Comparison of ENCODE assay signal across 16 cellular contexts in genomic region chr12:124233041-124233836, GRCh38.
DNase-seq lines count a peak whose midpoint lies in the region; ATAC-seq and TF ChIP-seq lines count a peak whose summit lies in the region.
"Had no signal": no experiment of that assay in that cellular context is flagged by ENCODE, and none has a peak within 500 bp of the region (broad histone marks: within the 10 kb centered on the region; RNA-seq: fewer than 3 reads in every experiment).

No MANE protein-coding gene starts in this region.

- TF ChIP-seq POLR2A in IMR-90 (IDR thresholded peaks at IDR 0.05; ENCODE audit: low read depth, low read length) = no peak

- no TSS peak for BruUV-seq in IMR-90 (replicated peaks; lab: Mats Ljungman, UMichigan)

- CTCF ChIA-PET in AG04450 (lab: Charles Lee) = no interaction called here
- CTCF ChIA-PET in IMR-90 (lab: Yijun Ruan, JAX) = no interaction called here

- dilution Hi-C loops in IMR-90 (cut with HindIII; ENCODE audit: low sequenced_read_pairs, unreplicated experiment) = no loop called here

- H3K9ac ChIP-seq in IMR-90 (ENCODE audit: low read depth, low read length) = no peak overlapping the region

- peaks cover 15% of the 10 kb centered on the region for H3K4me1 Mint-ChIP-seq in mesothelial cell of epicardium
- no peaks in the 10 kb centered on the region for H3K4me1 Mint-ChIP-seq in endothelial cell (ENCODE audit: unreplicated experiment)
- H3K4me1 Mint-ChIP-seq: IgD-negative memory B cell; stimulated activated naive B cell treated with anti-CD40 and anti-IgM and Interleukin-4, amounts not matched to agents 10 μg/mL and 1 μg/mL and 100 μg/mL, for 72 hours had no signal

- H3K18ac ChIP-seq in IMR-90 (ENCODE audit: low read depth, low read length) = peak overlapping the region; percentile 50; the same call in 1 of the 2 replicates

- no peaks in the 10 kb centered on the region for H3K79me1 ChIP-seq in IMR-90 (ENCODE audit: low read depth in 1 of 2, low read length in 2 of 2)

- WGBS in IMR-90 (ENCODE audit: extremely low coverage in 2 of 2, insufficient read length in 1 of 2), 2 experiments = 67% methylated on average over 1 of the region's 5 CpGs; no CpG with 5 or more reads in 1 of the 2 experiments

- H3K36me3 ChIP-seq in IMR-90 (ENCODE audit: control insufficient read depth, insufficient read depth, low read length) = no peaks in the 10 kb centered on the region
- H3K36me3 ChIP-seq in HAP-1 (replicated peaks) = no peaks in the 10 kb centered on the region
- H3K36me3 ChIP-seq in H7 (replicated peaks; ENCODE audit: control insufficient read depth, insufficient read depth, low read length) = no peaks in the 10 kb centered on the region
- H3K36me3 ChIP-seq: gastrocnemius medialis had no signal

- no peak overlapping the region for H3K4me3 Mint-ChIP-seq in mesothelial cell of epicardium
- H3K4me3 Mint-ChIP-seq in endothelial cell (ENCODE audit: unreplicated experiment) = no peak overlapping the region
- H3K4me3 Mint-ChIP-seq: activated CD8-positive, alpha-beta T cell treated with anti-CD3 and anti-CD28 coated beads for 36 hours; IgD-negative memory B cell; stimulated activated naive B cell treated with anti-CD40 and anti-IgM and Interleukin-4, amounts not matched to agents 10 μg/mL and 1 μg/mL and 100 μg/mL, for 72 hours had no signal

- no peaks in the 10 kb centered on the region for H3K27me3 ChIP-seq in AG04450 (ENCODE audit: control insufficient read depth, insufficient read depth, low read length)
- no peaks in the 10 kb centered on the region for H3K27me3 ChIP-seq in IMR-90 (ENCODE audit: control insufficient read depth, insufficient read depth, low read length)
- H3K27me3 ChIP-seq in HAP-1 (ENCODE audit: low read depth) = 0 out of 2 replicates have a peak, but pooled peaks cover 2% of the 10 kb centered on the region
- H3K27me3 ChIP-seq in H7 (ENCODE audit: control insufficient read depth, insufficient read depth, low read length) = no peaks in the 10 kb centered on the region
- H3K27me3 ChIP-seq: gastrocnemius medialis had no signal

- H3K4me1 ChIP-seq in IMR-90 (ENCODE audit: control insufficient read depth, insufficient read depth, low read length) (peaks cover 11% of the 10 kb centered on the region), HAP-1 (no peaks in the 10 kb centered on the region)
- H3K4me1 ChIP-seq: gastrocnemius medialis had no signal

- H3K14ac ChIP-seq in IMR-90 (replicated peaks; ENCODE audit: low read depth, low read length) = peak overlapping the region; percentile 10

- peak overlapping the region; percentile 73; the same call in 1 of the 2 replicates for H2BK20ac ChIP-seq in IMR-90 (ENCODE audit: low read depth, low read length)

- ATAC-seq in IMR-90 (ENCODE audit: low read depth) = peak; percentile 75
- ATAC-seq: activated CD8-positive, alpha-beta T cell treated with anti-CD3 and anti-CD28 coated beads for 36 hours; stimulated activated naive B cell treated with anti-CD40 and anti-IgM and Interleukin-4, amounts not matched to agents 10 μg/mL and 1 μg/mL and 100 μg/mL, for 72 hours had no signal

- peak overlapping the region; percentile 72 to 74; a peak in 3 of 4 replicates for H4K8ac ChIP-seq in IMR-90 (ENCODE audit: low read depth in 2 of 2, low read length in 2 of 2)

- H2AFZ ChIP-seq in IMR-90 (replicated peaks; ENCODE audit: low read length, poor library complexity) = no peak overlapping the region

- POLR2A ChIA-PET in AG04450 (lab: Yijun Ruan, JAX) (no interaction called here), IMR-90 (lab: Charles Lee; ENCODE audit: unreplicated experiment) (no interaction called here)

- peak overlapping the region; percentile 47 for H3K4ac ChIP-seq in IMR-90 (ENCODE audit: low read depth, low read length)

- peaks cover 30% of the 10 kb centered on the region for H3K36me3 Mint-ChIP-seq in mesothelial cell of epicardium
- H3K36me3 Mint-ChIP-seq in endothelial cell (ENCODE audit: low read depth, unreplicated experiment) = peaks cover 9% of the 10 kb centered on the region
- H3K36me3 Mint-ChIP-seq: CD14-positive monocyte; stimulated activated naive B cell treated with anti-CD40 and anti-IgM and Interleukin-4, amounts not matched to agents 10 μg/mL and 1 μg/mL and 100 μg/mL, for 72 hours had no signal

- H2AK5ac ChIP-seq in IMR-90 (ENCODE audit: low read depth, low read length) = 0 out of 2 replicates have a peak overlapping the region, but pooled peaks have one; percentile 64

- H3K27ac Mint-ChIP-seq in mesothelial cell of epicardium (peak overlapping the region; percentile 49), endothelial cell (ENCODE audit: unreplicated experiment) (no peak overlapping the region)
- H3K27ac Mint-ChIP-seq: activated CD8-positive, alpha-beta T cell treated with anti-CD3 and anti-CD28 coated beads for 36 hours; IgD-negative memory B cell; stimulated activated naive B cell treated with anti-CD40 and anti-IgM and Interleukin-4, amounts not matched to agents 10 μg/mL and 1 μg/mL and 100 μg/mL, for 72 hours had no signal

- peak overlapping the region; percentile 86 for H2BK5ac ChIP-seq in IMR-90 (ENCODE audit: low read depth, low read length, poor library complexity, severe bottlenecking)

- no peak overlapping the region for H3K27ac ChIP-seq in AG04450 (ENCODE audit: low read depth, low read length)
- H3K27ac ChIP-seq in IMR-90 (ENCODE audit: insufficient read depth, low read length) = peak overlapping the region; percentile 36
- H3K27ac ChIP-seq: gastrocnemius medialis had no signal

- intact Hi-C loops in IMR-90 (cut with micrococcal nuclease) = no loop called here

- H3K27me3 Mint-ChIP-seq in mesothelial cell of epicardium (ENCODE audit: low read depth) (no peaks in the 10 kb centered on the region), endothelial cell (ENCODE audit: unreplicated experiment) (no peaks in the 10 kb centered on the region)

- H4K20me1 ChIP-seq in IMR-90 (ENCODE audit: insufficient read depth, low read length) = no peaks in the 10 kb centered on the region

- no peak overlapping the region; the same call in 1 of the 2 replicates for H3K56ac ChIP-seq in IMR-90 (ENCODE audit: extremely low read depth, insufficient read depth, low read length)

- in situ Hi-C loops in IMR-90 (cut with MboI; ENCODE audit: low sequenced_read_pairs) = no loop called here
- in situ Hi-C loops in HAP-1 (cut with MboI; ENCODE audit: low sequenced_read_pairs) = no loop called here

- no peak overlapping the region for H3K4me3 ChIP-seq in AG04450 (ENCODE audit: low read depth, low read length)
- no peak overlapping the region for H3K4me3 ChIP-seq in IMR-90 (ENCODE audit: insufficient read depth, low read depth, low read length)
- H3K4me3 ChIP-seq in cardiac fibroblast (replicated peaks in 1 of 2; ENCODE audit: low read depth in 2 of 2, low read length in 2 of 2) = no peak overlapping the region
- H3K4me3 ChIP-seq in HAP-1 = no peak overlapping the region
- no peak overlapping the region for H3K4me3 ChIP-seq in H7 (ENCODE audit: insufficient read depth, low read depth, low read length)
- H3K4me3 ChIP-seq: gastrocnemius medialis had no signal

- H2BK120ac ChIP-seq in IMR-90 (ENCODE audit: low read depth, low read length) = peak overlapping the region; percentile 45; the same call in 1 of the 2 replicates

- peak overlapping the region; percentile 28; the same call in 1 of the 2 replicates for H3K4me2 ChIP-seq in IMR-90 (ENCODE audit: low read depth, low read length)

- TF ChIP-seq CTCF in AG04450 (IDR thresholded peaks at IDR 0.05; ENCODE audit: low read depth, low read length) (no peak), IMR-90 (conservative IDR thresholded peaks at IDR 0.05; ENCODE audit: low read depth, low read length) (no peak), cardiac fibroblast (IDR thresholded peaks at IDR 0.05; ENCODE audit: low read depth, low read length) (no peak), mesothelial cell of epicardium (IDR thresholded peaks at IDR 0.05; ENCODE audit: unreplicated experiment) (no peak), endothelial cell (IDR thresholded peaks at IDR 0.05; ENCODE audit: unreplicated experiment) (no peak)

- no peak for TF ChIP-seq RAD21 in IMR-90 (IDR thresholded peaks at IDR 0.05; ENCODE audit: low read length)

- H2BK15ac ChIP-seq in IMR-90 (ENCODE audit: low read depth, low read length) = peak overlapping the region; percentile 73; the same call in 2 of the 3 replicates

- peaks cover 11% of the 10 kb centered on the region for H3K9me3 ChIP-seq in AG04450 (ENCODE audit: control insufficient read depth, insufficient read depth, low read length)
- peaks cover 7% of the 10 kb centered on the region for H3K9me3 ChIP-seq in IMR-90 (ENCODE audit: control insufficient read depth, insufficient read depth, low read length)
- no peaks in the 10 kb centered on the region for H3K9me3 ChIP-seq in HAP-1
- H3K9me3 ChIP-seq: gastrocnemius medialis had no signal

- H3K9me1 ChIP-seq in IMR-90 (ENCODE audit: insufficient read depth, low read length) = no peaks in the 10 kb centered on the region

- DNase-seq in AG04450 (ENCODE audit: low read depth, low spot score) (peak; percentile 15), IMR-90 (peak; percentile 84), cardiac fibroblast (ENCODE audit: low read depth in 2 of 2) (peak; percentile 82 to 96), mesothelial cell of epicardium (ENCODE audit: low spot score in 2 of 2, unreplicated experiment in 2 of 2) (no peak), HAP-1 (ENCODE audit: low spot score in 2 of 2) (no peak), H7 (no peak), endothelial cell (ENCODE audit: low spot score) (no peak), NCI-H748 treated with DMSO at 0.1 percent for 48 hours (lab: John Stamatoyannopoulos, UW) (no peak)
- DNase-seq: activated CD8-positive, alpha-beta T cell treated with anti-CD3 and anti-CD28 coated beads for 36 hours; midbrain; NCI-H2227 treated with DMSO at 0.1 percent for 48 hours; stimulated activated CD4-positive, alpha-beta T cell treated with anti-CD3 and anti-CD28 coated beads, Interleukin-15, amount 100 ng/mL, for 24 hours; stimulated activated naive B cell treated with anti-CD40 and anti-IgM and Interleukin-4, amounts not matched to agents 10 μg/mL and 1 μg/mL and 100 μg/mL, for 72 hours had no signal

- no peak overlapping the region for H2AK9ac ChIP-seq in IMR-90 (replicated peaks; ENCODE audit: low read depth, low read length, poor library complexity)

- H3K9me3 Mint-ChIP-seq in mesothelial cell of epicardium = peaks cover 24% of the 10 kb centered on the region
- H3K9me3 Mint-ChIP-seq in endothelial cell (ENCODE audit: unreplicated experiment) = peaks cover 3% of the 10 kb centered on the region

- H3K23ac ChIP-seq in IMR-90 (ENCODE audit: low read depth, low read length) = peak overlapping the region; percentile 2; the same call in 1 of the 2 replicates

- peak overlapping the region; percentile 74; the same call in 1 of the 2 replicates for H4K91ac ChIP-seq in IMR-90 (ENCODE audit: insufficient read depth, low read depth, low read length)

- H4K5ac ChIP-seq in IMR-90 (ENCODE audit: low read depth, low read length) = peak overlapping the region; percentile 61; the same call in 1 of the 2 replicates

TF ChIP-seq in IMR-90, 13 proteins besides CTCF, POLR2A, EP300 and RAD21:
- TF ChIP-seq FOS (IDR thresholded peaks at IDR 0.05; ENCODE audit: low read depth, low read length) (0 out of 2 replicates have a peak, but pooled peaks have one; percentile 34), SMC3 (IDR thresholded peaks at IDR 0.05; ENCODE audit: low read depth, low read length) (no peak)

Comparison
In these comparisons a context has a peak if more than half of its experiments do, and no peak if none do; other contexts are left out.
1. DNase-seq: peak in AG04450 (single experiment), IMR-90 (single experiment) and cardiac fibroblast (2 of 2); none in mesothelial cell of epicardium (0 of 2), HAP-1 (0 of 2), H7 (single experiment), endothelial cell (single experiment) and NCI-H748 treated with DMSO at 0.1 percent for 48 hours (single experiment).